In genomic region chr5:172303090-172303995, GRCh38 we compare ENCODE assay signal across 1 cellular context.
TF ChIP-seq lines count a peak whose summit lies in the region.

No MANE protein-coding gene starts in this region.

TF ChIP-seq in HCT116, 20 proteins besides CTCF, POLR2A, EP300 and RAD21 (continued from another document):
- TF ChIP-seq REST (IDR thresholded peaks at IDR 0.05; ENCODE audit: low read depth): no peak
